In the genomic region with DNA sequence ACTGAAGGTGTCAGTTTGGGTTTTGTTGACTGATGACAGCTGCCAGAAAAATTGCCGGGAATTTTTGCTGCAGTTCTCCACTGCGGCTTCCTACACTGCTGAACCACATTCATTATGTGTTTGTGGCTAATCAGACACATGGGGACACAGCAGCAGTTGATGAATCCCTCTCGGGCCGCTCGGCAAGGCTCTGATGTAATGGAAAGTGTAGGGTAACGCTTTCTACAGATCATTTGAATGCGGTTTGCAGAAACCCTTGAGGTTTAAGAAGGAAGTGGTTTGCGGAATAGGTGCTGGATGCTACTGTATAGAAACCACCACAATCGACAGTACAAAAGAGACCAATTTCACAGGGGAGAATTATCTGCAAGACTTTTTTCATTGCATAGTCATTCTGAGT, we compare ENCODE assay signal across 8 cellular contexts.
DNase-seq lines count a peak whose midpoint lies in the region; ATAC-seq and TF ChIP-seq lines count a peak whose summit lies in the region.

No MANE protein-coding gene starts in this region.

- in situ Hi-C loops in mammary epithelial cell (cut with MboI; ENCODE audit: low sequenced_read_pairs in 2 of 2): no loop called here

- H4K20me1 ChIP-seq in mammary epithelial cell (ENCODE audit: insufficient read depth, low read length): no peaks in the 10 kb centered on the region

- TF ChIP-seq POLR2A in breast epithelium (IDR thresholded peaks at IDR 0.05): no peak

- no peak overlapping the region for H3K4me2 ChIP-seq in mammary epithelial cell (ENCODE audit: insufficient read depth, low read depth, low read length)

- no peaks in the 10 kb centered on the region for H3K79me2 ChIP-seq in mammary epithelial cell (ENCODE audit: insufficient read depth, low read length)

- H3K9me3 ChIP-seq in breast epithelium (no peaks in the 10 kb centered on the region), mammary epithelial cell (replicated peaks; ENCODE audit: insufficient read depth, low read length) (no peaks in the 10 kb centered on the region)

- intact Hi-C loops in breast epithelium (cut with DNase I; ENCODE audit: low total_unique reads) (no loop called here), mammary epithelial cell (cut with micrococcal nuclease) (no loop called here)

- no peak overlapping the region for H2AFZ ChIP-seq in mammary epithelial cell (ENCODE audit: low read depth, low read length)

- BruUV-seq in mammary epithelial cell (replicated peaks; lab: Mats Ljungman, UMichigan): no TSS peak

- H3K27ac ChIP-seq in breast epithelium (peak overlapping the region; percentile 41), mammary epithelial cell (ENCODE audit: insufficient read depth, low read depth, low read length) (no peak overlapping the region)

- H3K4me1 ChIP-seq in breast epithelium (no peaks in the 10 kb centered on the region), mammary epithelial cell (ENCODE audit: insufficient read depth, low read length) (no peaks in the 10 kb centered on the region)

- 80% methylated on average over 9 of the region's 9 CpGs for WGBS in mammary epithelial cell (ENCODE audit: low coverage, missing lambda C conversion rate)

- DNase-seq in breast epithelium (ENCODE audit: low spot score in 2 of 2): no peak
- no peak for DNase-seq in mammary epithelial cell
- DNase-seq in SKM-1 treated with dmso at 0.1 percent for 144 hours (lab: John Stamatoyannopoulos, UW; ENCODE audit: unreplicated experiment): peak; percentile 82
- DNase-seq in activated naive CD8-positive, alpha-beta T cell treated with anti-CD3 and anti-CD28 coated beads, Interleukin-2, amount 50 U/mL, for 16 hours (ENCODE audit: low read depth, low spot score): peak; percentile 29
- peak; percentile 44 to 53 for DNase-seq in stimulated activated CD4-positive, alpha-beta T cell treated with anti-CD3 and anti-CD28 coated beads, Interleukin-2, amount 100 ng/mL, for 48 hours
- no peak for DNase-seq in putamen (ENCODE audit: low spot score)
- DNase-seq in ecto neural progenitor cell (ENCODE audit: low spot score): no peak

- H3K4me3 ChIP-seq in breast epithelium: no peak overlapping the region
- H3K4me3 ChIP-seq in mammary epithelial cell (replicated peaks in 1 of 3; ENCODE audit: insufficient read depth in 1 of 3, low read depth in 2 of 3, low read length in 3 of 3): no peak overlapping the region

- H3K36me3 ChIP-seq in breast epithelium: no peaks in the 10 kb centered on the region
- no peaks in the 10 kb centered on the region for H3K36me3 ChIP-seq in mammary epithelial cell (ENCODE audit: insufficient read depth, low read length)

- CTCF ChIA-PET in mammary epithelial cell (lab: Charles Lee; ENCODE audit: low non-redundant PET): no interaction called here

- H3K9ac ChIP-seq in mammary epithelial cell (ENCODE audit: insufficient read depth, low read length): no peak overlapping the region

- H3K27me3 ChIP-seq in breast epithelium (no peaks in the 10 kb centered on the region), mammary epithelial cell (ENCODE audit: insufficient read depth, low read length) (no peaks in the 10 kb centered on the region)

- TF ChIP-seq CTCF in breast epithelium (IDR thresholded peaks at IDR 0.05) (no peak), mammary epithelial cell (conservative IDR thresholded peaks at IDR 0.05 in 1 of 2, IDR thresholded peaks at IDR 0.05 in 1 of 2; ENCODE audit: extremely low read depth in 1 of 2, insufficient read depth in 1 of 2, low read depth in 1 of 2, low read length in 2 of 2) (no peak)

- ATAC-seq in HG03108 (IDR thresholded peaks at IDR 0.05; ENCODE audit: unreplicated experiment): peak; percentile 98

- dilution Hi-C loops in mammary epithelial cell (cut with HindIII; ENCODE audit: low sequenced_read_pairs): no loop called here

Comparison
In these comparisons a context has a peak if more than half of its experiments do, and no peak if none do; other contexts are left out.
1. DNase-seq: peak in SKM-1 treated with dmso at 0.1 percent for 144 hours (single experiment), activated naive CD8-positive, alpha-beta T cell treated with anti-CD3 and anti-CD28 coated beads, Interleukin-2, amount 50 U/mL, for 16 hours (single experiment) and stimulated activated CD4-positive, alpha-beta T cell treated with anti-CD3 and anti-CD28 coated beads, Interleukin-2, amount 100 ng/mL, for 48 hours (2 of 2); none in breast epithelium (0 of 2), mammary epithelial cell (single experiment), putamen (single experiment) and ecto neural progenitor cell (single experiment).